Comparison of ENCODE assay signal across 38 cellular contexts in the genomic region with DNA sequence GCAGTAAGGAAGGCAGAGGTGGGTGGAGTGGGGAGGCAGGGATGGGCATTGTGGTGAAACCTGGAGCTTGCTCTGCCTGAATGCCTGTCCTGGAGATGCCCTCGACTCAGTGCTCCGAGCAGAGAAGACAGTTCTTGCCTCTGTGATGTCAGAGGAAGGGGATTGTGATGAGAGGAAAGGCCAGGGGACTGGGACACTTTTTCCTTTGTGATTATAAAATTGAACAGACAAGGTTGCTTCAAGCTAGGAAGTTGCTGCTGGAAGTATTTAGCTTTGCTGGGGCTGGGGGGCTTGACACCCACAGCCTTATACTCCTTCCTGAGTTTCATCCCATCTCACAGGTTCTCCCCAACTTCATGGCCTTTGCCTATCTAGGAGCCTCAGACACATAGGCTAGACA. TPM values are rescaled to one million over a fixed set of nuclear protein-coding genes. Genes with fewer than 3 reads are reported as not detected.
"Had no signal": no experiment of that assay in that cellular context is flagged by ENCODE, and none has a peak within 500 bp of the region (broad histone marks: within the 10 kb centered on the region; RNA-seq: fewer than 3 reads in every experiment).

A gene (minus strand): TSS at position 101 of the 400 bp plus-strand sequence. CDS start 52 bp downstream, at position 49.

- H3K27ac Mint-ChIP-seq: nephron; neural progenitor cell; stimulated activated effector memory CD8-positive, alpha-beta T cell treated with anti-CD3 and anti-CD28 coated beads, Interleukin-12 subunit alpha, Interleukin-12 subunit beta, amount 100 ng/mL, for 72 hours; type B pancreatic cell had no signal

- H3K36me3 Mint-ChIP-seq: neural progenitor cell; stimulated activated effector memory CD8-positive, alpha-beta T cell treated with anti-CD3 and anti-CD28 coated beads, Interleukin-12 subunit alpha, Interleukin-12 subunit beta, amount 100 ng/mL, for 72 hours; type B pancreatic cell had no signal

- FAIRE-seq: endothelial cell of umbilical vein, islet of Langerhans had no signal

- H3K4me1 ChIP-seq: colonic mucosa, esophagus squamous epithelium, heart right ventricle, neural progenitor cell, psoas muscle, sigmoid colon, stomach, tibial artery had no signal

- H3K27me3 Mint-ChIP-seq: naive thymus-derived CD4-positive, alpha-beta T cell had no signal

- H3K4me1 Mint-ChIP-seq: nephron, neural progenitor cell had no signal

- H3K27ac ChIP-seq: colonic mucosa, esophagus squamous epithelium, heart right ventricle, left lung, neural progenitor cell, ovary, psoas muscle, sigmoid colon, stomach, tibial artery had no signal

- DNase-seq: colonic mucosa; dermis blood vessel endothelial cell; effector memory CD4-positive, alpha-beta T cell; esophagus squamous epithelium; foreskin melanocyte; glutamatergic neuron; heart right ventricle; hippocampal formation; left cardiac atrium; left lung; mammary epithelial cell; mesendoderm; midbrain; naive thymus-derived CD4-positive, alpha-beta T cell; occipital lobe; ovary; posterior cingulate gyrus; psoas muscle; right cardiac atrium; sigmoid colon; stimulated activated CD4-positive, alpha-beta T cell treated with anti-CD3 and anti-CD28 coated beads, Interleukin-2, amount 100 ng/mL, for 24 hours; stimulated activated CD4-positive, alpha-beta T cell treated with anti-CD3 and anti-CD28 coated beads, Interleukin-4, amount 100 ng/mL, for 24 hours; stimulated activated naive CD4-positive, alpha-beta T cell treated with Interleukin-2 at 50 U/mL for 16 hours; stomach; tibial artery had no signal

- H3K9me3 ChIP-seq: colonic mucosa, ovary, tibial artery had no signal

- H3K4me3 Mint-ChIP-seq: naive thymus-derived CD4-positive, alpha-beta T cell; nephron; neural progenitor cell; stimulated activated effector memory CD8-positive, alpha-beta T cell treated with anti-CD3 and anti-CD28 coated beads, Interleukin-12 subunit alpha, Interleukin-12 subunit beta, amount 100 ng/mL, for 72 hours; type B pancreatic cell had no signal

- H3K27me3 ChIP-seq: colonic mucosa, left lung, neural progenitor cell, ovary, sigmoid colon, tibial artery had no signal

- H3K4me3 ChIP-seq: colonic mucosa, esophagus squamous epithelium, heart right ventricle, left lung, neural progenitor cell, ovary, psoas muscle, sigmoid colon, stomach, tibial artery had no signal

- H3K9me3 Mint-ChIP-seq: nephron; stimulated activated effector memory CD8-positive, alpha-beta T cell treated with anti-CD3 and anti-CD28 coated beads, Interleukin-12 subunit alpha, Interleukin-12 subunit beta, amount 100 ng/mL, for 72 hours; type B pancreatic cell had no signal

- H3K36me3 ChIP-seq: colonic mucosa, esophagus squamous epithelium, heart right ventricle, left lung, neural progenitor cell, ovary, sigmoid colon, stomach, tibial artery had no signal

- ATAC-seq: heart right ventricle; left cardiac atrium; left lung; naive thymus-derived CD4-positive, alpha-beta T cell; psoas muscle; right cardiac atrium; stimulated activated effector memory CD8-positive, alpha-beta T cell treated with anti-CD3 and anti-CD28 coated beads, Interleukin-12 subunit alpha, Interleukin-12 subunit beta, amount 100 ng/mL, for 72 hours had no signal

RNA-seq across cellular contexts. Expression of the gene that starts here (rescaled TPM):
- total RNA-seq: colonic mucosa, dermis blood vessel endothelial cell, endothelial cell of umbilical vein, epithelial cell of proximal tubule, esophagus squamous epithelium, kidney epithelial cell, left cardiac atrium, lower leg skin, mammary epithelial cell, occipital lobe, ovary, psoas muscle, renal cortical epithelial cell, right cardiac atrium, skeletal muscle tissue, temporal lobe, urinary bladder had no signal
- polyA plus RNA-seq: endothelial cell of umbilical vein; mammary epithelial cell; naive thymus-derived CD4-positive, alpha-beta T cell; ovary; psoas muscle; right cardiac atrium; stomach had no signal
